22 cellular contexts compared by ENCODE assay signal in the genomic region with DNA sequence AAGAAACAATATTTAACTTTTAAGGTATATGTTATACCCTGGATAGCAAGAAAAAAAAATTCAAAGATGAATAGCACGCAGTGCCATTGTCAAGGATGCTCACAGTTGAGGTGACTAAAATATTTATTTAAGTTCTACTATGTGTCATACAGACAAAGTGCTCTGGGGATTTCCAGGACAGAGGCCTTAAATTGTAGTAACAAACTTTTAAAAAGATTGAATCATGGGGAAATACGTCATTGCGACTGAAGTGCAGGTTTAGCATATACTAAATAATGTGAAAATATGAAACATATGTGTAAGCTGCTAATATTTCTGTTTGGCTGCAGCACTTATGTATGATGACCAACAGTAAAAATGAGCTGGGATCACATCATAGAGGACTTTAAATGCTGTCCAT.
"Had no signal": no experiment of that assay in that cellular context is flagged by ENCODE, and none has a peak within 500 bp of the region (broad histone marks: within the 10 kb centered on the region; RNA-seq: fewer than 3 reads in every experiment).

No MANE protein-coding gene starts in this region.

- FAIRE-seq: islet of Langerhans had no signal

- H3K27me3 ChIP-seq: adrenal gland, ascending aorta, brain microvascular endothelial cell, left lung, right atrium auricular region, spleen, tibial nerve had no signal

- ATAC-seq: activated CD8-positive, alpha-beta T cell treated with anti-CD3 and anti-CD28 coated beads for 36 hours; effector memory CD8-positive, alpha-beta T cell; left lung; lower lobe of right lung; natural killer cell treated with Interleukin-12 subunit alpha and Interleukin-12 subunit beta and Interleukin-15 and Interleukin-18, amount 100 ng/mL, for 72 hours; T-helper 17 cell; WTC11 had no signal

- H3K4me3 ChIP-seq: adrenal gland, ascending aorta, left lung, lower lobe of right lung, right atrium auricular region, spleen, tibial nerve had no signal

- H3K4me1 ChIP-seq: adrenal gland, ascending aorta, left lung, lower lobe of right lung, right atrium auricular region, spleen, tibial nerve had no signal

- H3K9me3 ChIP-seq: adrenal gland, ascending aorta, left lung, lower lobe of right lung, right atrium auricular region, spleen, tibial nerve had no signal

- H3K36me3 ChIP-seq: adrenal gland, ascending aorta, brain microvascular endothelial cell, left lung, lower lobe of right lung, right atrium auricular region, spleen, tibial nerve had no signal

- DNase-seq: activated CD4-positive, alpha-beta T cell treated with anti-CD3 and anti-CD28 coated beads for 1 hour; activated CD4-positive, alpha-beta T cell treated with anti-CD3 and anti-CD28 coated beads, Interleukin-2, amount 10 ng/mL, durations not matched to agents 7 days and 5 days; activated CD8-positive, alpha-beta T cell treated with anti-CD3 and anti-CD28 coated beads for 36 hours; activated T-cell treated with anti-CD3 and anti-CD28 coated beads, Interleukin-2, amount 50 U/mL, for 48 hours; adrenal gland; brain microvascular endothelial cell; caudate nucleus; cortex of kidney; effector memory CD8-positive, alpha-beta T cell; left lung; lower lobe of right lung; mesendoderm; spleen; stimulated activated naive CD4-positive, alpha-beta T cell treated with Interleukin-2 at 50 U/mL for 16 hours; T-helper 17 cell; T1000 had no signal

- H3K27ac ChIP-seq: adrenal gland, ascending aorta, brain microvascular endothelial cell, left lung, lower lobe of right lung, right atrium auricular region, spleen, tibial nerve had no signal
